In genomic region chr22:50520184-50520583, GRCh38 we compare ENCODE assay signal across 1 cellular context. TPM values are rescaled to one million over a fixed set of nuclear protein-coding genes. Genes with fewer than 3 reads are reported as not detected.
"Had no signal": no experiment of that assay in that cellular context is flagged by ENCODE, and none has a peak within 500 bp of the region (broad histone marks: within the 10 kb centered on the region; RNA-seq: fewer than 3 reads in every experiment).

No MANE protein-coding gene starts in this region.

RNA-seq across cellular contexts. Expression of gene KLHDC7B, which starts 25.5 kb away (rescaled TPM):
- total RNA-seq: LHCN-M2 had no signal
